Comparison of ENCODE assay signal across 32 cellular contexts in genomic region chr14:102953100-102953499, GRCh38. TPM values are rescaled to one million over a fixed set of nuclear protein-coding genes. Genes with fewer than 3 reads are reported as not detected.
"Had no signal": no experiment of that assay in that cellular context is flagged by ENCODE, and none has a peak within 500 bp of the region (broad histone marks: within the 10 kb centered on the region; RNA-seq: fewer than 3 reads in every experiment).

No MANE protein-coding gene starts in this region.

- H3K27me3 ChIP-seq: adrenal gland, body of pancreas, breast epithelium, MG63 had no signal

- H3K4me3 ChIP-seq: adrenal gland, body of pancreas, breast epithelium, MG63, PC-9 had no signal

- DNase-seq: activated B cell treated with CpG ODN at 0.5 μM for 24 hours; activated CD4-positive, alpha-beta T cell treated with anti-CD3 and anti-CD28 coated beads for 1 hour; activated CD4-positive, alpha-beta T cell treated with anti-CD3 and anti-CD28 coated beads for 48 hours; activated CD4-positive, alpha-beta T cell treated with anti-CD3 and anti-CD28 coated beads, Interleukin-2, amount 50 U/mL, for 4 hours; activated CD8-positive, alpha-beta T cell treated with anti-CD3 and anti-CD28 coated beads for 36 hours; activated gamma-delta T cell; activated naive CD4-positive, alpha-beta T cell treated with Interleukin-2 at 50 U/mL for 16 hours; activated T-cell treated with anti-CD3 and anti-CD28 coated beads, Interleukin-2, amount 50 U/mL, for 1 hour; activated T-cell treated with anti-CD3 and anti-CD28 coated beads, Interleukin-2, amount 50 U/mL, for 72 hours; adrenal gland; body of pancreas; caudate nucleus; Kasumi-1; KG1; MG63; NCI-H1048; NCI-H1105 treated with DMSO at 0.1 percent for 48 hours; NCI-H1436; NCI-H1694; NCI-H1930; NCI-H2081 treated with DMSO at 0.1 percent for 48 hours; NCI-H345; NCI-H524 treated with DMSO at 0.1 percent for 48 hours; PC-9; Right ventricle myocardium superior; SW 1271; T-helper 1 cell; T-helper 2 cell; T-helper 9 cell had no signal

- H3K4me1 ChIP-seq: adrenal gland, body of pancreas, breast epithelium had no signal

- H3K4me2 ChIP-seq: PC-9 had no signal

- ATAC-seq: activated CD8-positive, alpha-beta T cell treated with anti-CD3 and anti-CD28 coated beads for 36 hours; activated T-cell treated with anti-CD3 and anti-CD28 coated beads, Interleukin-2, amount 50 U/mL, for 72 hours; activated T-helper 17 cell treated with anti-CD3 and anti-CD28 coated beads, Interleukin-2, amount 50 U/mL, for 72 hours; body of pancreas had no signal

- H3K9me3 ChIP-seq: adrenal gland, body of pancreas, breast epithelium, MG63 had no signal

- H3K27ac ChIP-seq: adrenal gland, body of pancreas, breast epithelium, PC-9, VCaP had no signal

- H2AFZ ChIP-seq: PC-9 had no signal

RNA-seq across cellular contexts. Expression of gene AMN, which starts 30.6 kb away (rescaled TPM):
- total RNA-seq: Right ventricle myocardium superior had no signal
